Comparison of ENCODE assay signal across 12 cellular contexts in the genomic region with DNA sequence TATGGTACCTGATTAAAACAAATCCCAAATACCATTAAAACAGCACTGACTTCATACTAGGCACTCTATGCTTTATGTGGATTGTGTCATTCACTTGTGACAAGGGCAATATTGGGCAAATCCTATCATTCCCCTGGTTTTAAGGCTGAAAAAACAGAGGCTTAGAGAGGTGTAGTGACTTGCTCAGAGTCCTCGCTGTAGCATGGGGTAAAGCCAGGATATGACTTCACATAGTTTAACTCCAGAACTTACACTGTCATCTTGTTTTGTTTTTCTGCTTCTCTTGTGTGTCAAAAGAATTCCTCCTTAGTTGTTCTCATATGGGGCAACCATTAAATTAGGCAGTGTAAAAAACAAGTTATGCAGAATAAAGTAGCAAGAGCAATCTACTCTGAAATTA. TPM values are rescaled to one million over a fixed set of nuclear protein-coding genes. Genes with fewer than 3 reads are reported as not detected.
DNase-seq lines count a peak whose midpoint lies in the region; ATAC-seq, FAIRE-seq and TF ChIP-seq lines count a peak whose summit lies in the region.
"Had no signal": no experiment of that assay in that cellular context is flagged by ENCODE, and none has a peak within 500 bp of the region (broad histone marks: within the 10 kb centered on the region; RNA-seq: fewer than 3 reads in every experiment).

No MANE protein-coding gene starts in this region.

- BruUV-seq in endothelial cell of umbilical vein (replicated peaks; lab: Mats Ljungman, UMichigan) = no TSS peak

- peaks cover 18% of the 10 kb centered on the region for H3K4me1 ChIP-seq in endothelial cell of umbilical vein (ENCODE audit: control insufficient read depth, extremely low read depth, insufficient read depth, low read length)

- TF ChIP-seq POLR2A in endothelial cell of umbilical vein (IDR thresholded peaks at IDR 0.05; ENCODE audit: low read depth, low read length) = no peak

- peak; percentile 56 for FAIRE-seq in endothelial cell of umbilical vein (lab: Jason Lieb, UNC)

- ATAC-seq in T-cell (replicated peaks in 1 of 4) (no peak), GM19395 (IDR thresholded peaks at IDR 0.05; ENCODE audit: unreplicated experiment) (no peak)
- ATAC-seq in natural killer cell treated with Interleukin-12 subunit alpha and Interleukin-12 subunit beta and Interleukin-15 and Interleukin-18, amount 100 ng/mL, for 72 hours = peak in 1 of 2 donors; percentile 53

- no peak for TF ChIP-seq CTCF in endothelial cell of umbilical vein (IDR thresholded peaks at IDR 0.05; ENCODE audit: extremely low read depth in 1 of 2, insufficient read depth in 1 of 2, low read depth in 1 of 2, low read length in 2 of 2)

- DNase-seq in ELR (ENCODE audit: low read depth) (peak; percentile 8), T-cell (no peak), endothelial cell of umbilical vein (ENCODE audit: low read depth, low spot score) (peak; percentile 34), head of caudate nucleus (no peak), kidney tubule cell (ENCODE audit: low spot score) (no peak)
- DNase-seq in natural killer cell treated with Interleukin-12 subunit alpha and Interleukin-12 subunit beta and Interleukin-15 and Interleukin-18, amount 100 ng/mL, for 72 hours (ENCODE audit: low spot score) = no peak
- DNase-seq: aorta; left ventricle myocardium inferior; NCI-H2171; stimulated activated CD4-positive, alpha-beta T cell treated with anti-CD3 and anti-CD28 coated beads, Interleukin-2, amount 100 ng/mL, for 48 hours had no signal

- H3K36me3 ChIP-seq in endothelial cell of umbilical vein (ENCODE audit: control insufficient read depth in 2 of 2, extremely low read depth in 1 of 2, insufficient read depth in 2 of 2, low read length in 2 of 2) = peaks cover 0 to 3% of the 10 kb centered on the region in 2 experiments

- POLR2A ChIA-PET in T-cell (lab: Charles Lee) (no interaction called here), endothelial cell of umbilical vein (lab: Charles Lee) (no interaction called here)

- intact Hi-C loops in endothelial cell of umbilical vein (cut with micrococcal nuclease) = no loop called here
- intact Hi-C loops in head of caudate nucleus (cut with DNase I) = no loop called here

- no peak overlapping the region for H3K9ac ChIP-seq in endothelial cell of umbilical vein (replicated peaks; ENCODE audit: extremely low read depth, insufficient read depth, low read length)

- no peaks in the 10 kb centered on the region for H3K9me3 Mint-ChIP-seq in T-cell
- no peaks in the 10 kb centered on the region for H3K9me3 Mint-ChIP-seq in natural killer cell treated with Interleukin-12 subunit alpha and Interleukin-12 subunit beta and Interleukin-15 and Interleukin-18, amount 100 ng/mL, for 72 hours
- H3K9me3 Mint-ChIP-seq: nephron had no signal

- no peak overlapping the region for H3K4me3 Mint-ChIP-seq in T-cell
- peak overlapping the region; percentile 81 for H3K4me3 Mint-ChIP-seq in natural killer cell treated with Interleukin-12 subunit alpha and Interleukin-12 subunit beta and Interleukin-15 and Interleukin-18, amount 100 ng/mL, for 72 hours
- H3K4me3 Mint-ChIP-seq: nephron had no signal

- H4K20me1 ChIP-seq in endothelial cell of umbilical vein (replicated peaks; ENCODE audit: control insufficient read depth, extremely low read depth, insufficient read depth, low read length) = no peaks in the 10 kb centered on the region

- peaks cover 50% of the 10 kb centered on the region for H3K36me3 Mint-ChIP-seq in T-cell
- H3K36me3 Mint-ChIP-seq in natural killer cell treated with Interleukin-12 subunit alpha and Interleukin-12 subunit beta and Interleukin-15 and Interleukin-18, amount 100 ng/mL, for 72 hours = peaks cover 25% of the 10 kb centered on the region

- no peaks in the 10 kb centered on the region for H3K79me2 ChIP-seq in endothelial cell of umbilical vein (ENCODE audit: control insufficient read depth, insufficient read depth, low read length)

- H3K9me1 ChIP-seq in endothelial cell of umbilical vein (replicated peaks; ENCODE audit: control insufficient read depth, extremely low read depth, insufficient read depth, low read length) = no peaks in the 10 kb centered on the region

- H3K4me2 ChIP-seq in endothelial cell of umbilical vein (ENCODE audit: insufficient read depth, low read length) = no peak overlapping the region

- CTCF ChIA-PET in T-cell (lab: Charles Lee) = interaction anchor here (0.6 to 2.8 kb wide), 10 partner anchors 13 to 871 kb away, joined by 3 to 48 read pairs (median 5); no protein-coding TSS in a partner anchor
- CTCF ChIA-PET in endothelial cell of umbilical vein (lab: Charles Lee) = interaction anchor here (0.8 to 3.4 kb wide), 13 partner anchors 9 to 1315 kb away, joined by 3 to 93 read pairs (median 4); no protein-coding TSS in a partner anchor

- no peak overlapping the region for H3K4me3 ChIP-seq in endothelial cell of umbilical vein (replicated peaks in 1 of 3; ENCODE audit: insufficient read depth in 1 of 3, low read depth in 1 of 3, low read length in 3 of 3)
- H3K4me3 ChIP-seq: left ventricle myocardium inferior had no signal

- no peak overlapping the region for H2AFZ ChIP-seq in endothelial cell of umbilical vein (ENCODE audit: low read depth, low read length)

- H3K9me3 ChIP-seq in endothelial cell of umbilical vein (replicated peaks; ENCODE audit: control insufficient read depth, insufficient read depth, low read length) = no peaks in the 10 kb centered on the region
- H3K9me3 ChIP-seq: left ventricle myocardium inferior had no signal

- dilution Hi-C loops in endothelial cell of umbilical vein (cut with MboI; ENCODE audit: extremely low pct_ligation_motif_present, low sequenced_read_pairs) = no loop called here

- H3K27me3 Mint-ChIP-seq in T-cell = no peaks in the 10 kb centered on the region
- no peaks in the 10 kb centered on the region for H3K27me3 Mint-ChIP-seq in natural killer cell treated with Interleukin-12 subunit alpha and Interleukin-12 subunit beta and Interleukin-15 and Interleukin-18, amount 100 ng/mL, for 72 hours

- H3K27me3 ChIP-seq in endothelial cell of umbilical vein (ENCODE audit: control insufficient read depth in 2 of 2, insufficient read depth in 2 of 2, low read length in 2 of 2) = no peaks in the 10 kb centered on the region

- peaks cover 38 to 64% (median 58%) of the 10 kb centered on the region in 3 donors for H3K4me1 Mint-ChIP-seq in T-cell
- peaks cover 53 to 54% of the 10 kb centered on the region in 2 donors for H3K4me1 Mint-ChIP-seq in natural killer cell treated with Interleukin-12 subunit alpha and Interleukin-12 subunit beta and Interleukin-15 and Interleukin-18, amount 100 ng/mL, for 72 hours (ENCODE audit: low read depth in 2 of 2)

- H3K27ac Mint-ChIP-seq in T-cell = peak overlapping the region; percentile 66 to 86
- H3K27ac Mint-ChIP-seq in natural killer cell treated with Interleukin-12 subunit alpha and Interleukin-12 subunit beta and Interleukin-15 and Interleukin-18, amount 100 ng/mL, for 72 hours = peak overlapping the region; percentile 76 to 87
- H3K27ac Mint-ChIP-seq: nephron had no signal

- no peak overlapping the region for H3K27ac ChIP-seq in endothelial cell of umbilical vein (ENCODE audit: insufficient read depth, low read depth, low read length)
- H3K27ac ChIP-seq: left ventricle myocardium inferior had no signal

TF ChIP-seq in endothelial cell of umbilical vein, 7 proteins besides CTCF, POLR2A, EP300 and RAD21:
- TF ChIP-seq POLR2AphosphoS5 (IDR thresholded peaks at IDR 0.05; ENCODE audit: insufficient read depth, low read depth, low read length) = no peak
- no peak for TF ChIP-seq JUN (IDR thresholded peaks at IDR 0.05; ENCODE audit: borderline replicate concordance, insufficient read depth, insufficient read length, low read depth)
- no peak for TF ChIP-seq MYC (IDR thresholded peaks at IDR 0.05; ENCODE audit: low read depth, low read length)
- no peak for TF ChIP-seq GATA2 (IDR thresholded peaks at IDR 0.05; ENCODE audit: insufficient read depth, insufficient read length, low read depth, low read length)
- TF ChIP-seq MAX (IDR thresholded peaks at IDR 0.05; ENCODE audit: insufficient read depth, insufficient read length) = no peak
- TF ChIP-seq FOS (IDR thresholded peaks at IDR 0.05; ENCODE audit: borderline replicate concordance, insufficient read depth, low read length) = no peak
- TF ChIP-seq EZH2 (IDR thresholded peaks at IDR 0.05; ENCODE audit: borderline replicate concordance, low read depth, low read length, severe bottlenecking) = no peak

RNA-seq across cellular contexts. Expression of gene ICE2, which starts 40.3 kb away (rescaled TPM):
- total RNA-seq in T-cell = 10 to 100 TPM; 47.4 to 68.7 (median 52.4) TPM
- 50.9 and 57.0 TPM in 2 replicates for total RNA-seq in endothelial cell of umbilical vein
- polyA plus RNA-seq in endothelial cell of umbilical vein = 21.8 and 22.1 TPM in 2 replicates
- 20.2 and 21.9 TPM in 2 replicates for polyA plus RNA-seq in endothelial cell of umbilical vein (2011; cell fraction: cytosol; rRNA removed)
- 43.4 and 43.7 TPM in 2 replicates for polyA plus RNA-seq in endothelial cell of umbilical vein (2011; cell fraction: nucleus; rRNA removed)
- polyA plus RNA-seq in endothelial cell of umbilical vein (2012) = 24.5 and 43.3 TPM in 2 replicates
- polyA minus RNA-seq in endothelial cell of umbilical vein = 36.5 and 40.6 TPM in 2 replicates
- polyA minus RNA-seq in endothelial cell of umbilical vein (2011; cell fraction: cytosol; rRNA and poly(A)+ RNA removed) = 32.6 TPM
- polyA minus RNA-seq in endothelial cell of umbilical vein (2011; cell fraction: nucleus; rRNA and poly(A)+ RNA removed) = 58.6 and 71.2 TPM in 2 replicates
- 10 to 100 TPM; 38.9 to 79.4 TPM for total RNA-seq in natural killer cell treated with Interleukin-12 subunit alpha and Interleukin-12 subunit beta and Interleukin-15 and Interleukin-18, amount 100 ng/mL, for 72 hours

Comparison
In these comparisons a context has a peak if more than half of its experiments do, and no peak if none do; other contexts are left out.
1. DNase-seq: peak in ELR (single experiment) and endothelial cell of umbilical vein (single experiment); none in T-cell (0 of 34), natural killer cell treated with Interleukin-12 subunit alpha and Interleukin-12 subunit beta and Interleukin-15 and Interleukin-18, amount 100 ng/mL, for 72 hours (single experiment), head of caudate nucleus (0 of 42) and kidney tubule cell (single experiment).